In genomic region chr17:13418891-13419290, GRCh38 we compare ENCODE assay signal across 25 cellular contexts.
"Had no signal": no experiment of that assay in that cellular context is flagged by ENCODE, and none has a peak within 500 bp of the region (broad histone marks: within the 10 kb centered on the region; RNA-seq: fewer than 3 reads in every experiment).

No MANE protein-coding gene starts in this region.

- DNase-seq: dorsolateral prefrontal cortex; effector CD4-positive, alpha-beta T cell; foreskin keratinocyte; heart left ventricle; kidney; mesenchymal stem cell; midbrain; naive thymus-derived CD8-positive, alpha-beta T cell; nephron progenitor cell; nucleus accumbens; psoas muscle; right cardiac atrium; sigmoid colon; stimulated activated CD4-positive, alpha-beta T cell treated with anti-CD3 and anti-CD28 coated beads, Interleukin-2, amount 100 ng/mL, for 24 hours; stimulated activated CD4-positive, alpha-beta T cell treated with anti-CD3 and anti-CD28 coated beads, Interleukin-4, amount 100 ng/mL, for 24 hours; stimulated activated naive CD4-positive, alpha-beta T cell treated with Interleukin-2 at 50 U/mL for 16 hours; stomach; testis; tibial artery had no signal

- H3K27ac ChIP-seq: dorsolateral prefrontal cortex, esophagus muscularis mucosa, foreskin keratinocyte, gastroesophageal sphincter, heart left ventricle, psoas muscle, sigmoid colon, stomach, testis, tibial artery had no signal

- H2AFZ ChIP-seq: hepatocyte had no signal

- H3K4me3 ChIP-seq: dorsolateral prefrontal cortex, esophagus muscularis mucosa, gastroesophageal sphincter, heart left ventricle, hepatocyte, lung, psoas muscle, sigmoid colon, stomach, testis, tibial artery had no signal

- H3K36me3 ChIP-seq: esophagus muscularis mucosa, gastroesophageal sphincter, heart left ventricle, sigmoid colon, stomach, tibial artery had no signal

- H3K4me1 ChIP-seq: foreskin keratinocyte, psoas muscle, sigmoid colon, stomach, testis, tibial artery had no signal

- H3K27me3 ChIP-seq: foreskin keratinocyte, hepatocyte, sigmoid colon, testis, tibial artery had no signal

- H3K9me3 ChIP-seq: esophagus muscularis mucosa, gastroesophageal sphincter, psoas muscle, sigmoid colon, testis, tibial artery had no signal

- H3K79me2 ChIP-seq: hepatocyte had no signal

- ATAC-seq: foreskin keratinocyte; gastroesophageal sphincter; heart left ventricle; left lobe of liver; naive thymus-derived CD8-positive, alpha-beta T cell; psoas muscle; right cardiac atrium; stimulated activated effector memory CD8-positive, alpha-beta T cell treated with anti-CD3 and anti-CD28 coated beads, Interleukin-12 subunit alpha, Interleukin-12 subunit beta, amount 100 ng/mL, for 72 hours had no signal

- H3K4me2 ChIP-seq: hepatocyte had no signal
